Comparison of ENCODE assay signal across 20 cellular contexts in the genomic region with DNA sequence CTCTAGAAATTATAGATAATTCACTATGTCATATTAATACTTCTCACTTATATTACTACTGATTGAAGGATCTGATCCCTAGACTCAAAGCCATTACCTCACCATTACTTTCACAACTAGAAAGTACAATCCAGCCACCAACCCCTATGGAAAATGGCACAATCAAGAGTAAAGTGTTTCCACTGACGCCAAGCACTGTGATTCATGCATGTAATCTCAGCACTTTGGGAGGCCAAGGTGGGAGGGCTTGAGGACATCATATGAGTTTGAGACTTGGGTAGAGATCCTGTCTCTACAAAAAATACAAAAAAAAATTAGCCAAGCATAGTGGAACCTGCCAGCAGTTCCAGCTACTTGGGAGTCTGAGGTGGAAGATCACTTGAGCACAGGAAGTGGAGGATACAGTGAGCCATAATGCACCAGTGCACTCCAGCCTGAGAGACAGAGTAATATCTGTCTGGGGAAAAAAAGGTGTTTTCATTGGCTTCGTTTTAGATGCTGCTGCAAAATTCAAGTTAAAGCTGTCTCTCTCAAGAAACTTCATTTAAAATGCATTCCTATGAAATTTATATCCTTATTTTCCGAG.
DNase-seq lines count a peak whose midpoint lies in the region; ATAC-seq and TF ChIP-seq lines count a peak whose summit lies in the region.
"Had no signal": no experiment of that assay in that cellular context is flagged by ENCODE, and none has a peak within 500 bp of the region (broad histone marks: within the 10 kb centered on the region; RNA-seq: fewer than 3 reads in every experiment).

No MANE protein-coding gene starts in this region.

- TF ChIP-seq CTCF in DND-41 (IDR thresholded peaks at IDR 0.05; ENCODE audit: borderline replicate concordance, extremely low read depth, low read length, poor library complexity, severe bottlenecking) = no peak
- TF ChIP-seq CTCF in OCI-LY3 (IDR thresholded peaks at IDR 0.05; ENCODE audit: low read depth, low read length) = no peak
- no peak for TF ChIP-seq CTCF in endothelial cell (IDR thresholded peaks at IDR 0.05; ENCODE audit: unreplicated experiment)

- peaks cover 6% of the 10 kb centered on the region; the same call in 1 of the 2 replicates for H3K79me2 ChIP-seq in DND-41 (ENCODE audit: insufficient read depth, low read length)
- H3K79me2 ChIP-seq in OCI-LY3 (ENCODE audit: low read length) = peaks cover 18% of the 10 kb centered on the region; the same call in 1 of the 2 replicates
- H3K79me2 ChIP-seq: hepatocyte had no signal

- H3K4me1 ChIP-seq in DND-41 (ENCODE audit: insufficient read depth, low read length) (no peaks in the 10 kb centered on the region), OCI-LY3 (ENCODE audit: low read length) (peaks cover 47% of the 10 kb centered on the region)
- H3K4me1 ChIP-seq: esophagus squamous epithelium, parathyroid adenoma had no signal

- H3K27ac ChIP-seq in DND-41 (ENCODE audit: low read length) (no peak overlapping the region), OCI-LY3 (ENCODE audit: low read length) (no peak overlapping the region)
- H3K27ac ChIP-seq: esophagus squamous epithelium, hepatocyte, KMS-11, parathyroid adenoma, SJSA1 had no signal

- H3K36me3 Mint-ChIP-seq in endothelial cell (ENCODE audit: low read depth, unreplicated experiment) = no peaks in the 10 kb centered on the region

- DNase-seq in DMS53 (lab: John Stamatoyannopoulos, UW) = peak; percentile 5
- no peak for DNase-seq in DMS53 treated with DMSO at 0.1 percent for 48 hours (lab: John Stamatoyannopoulos, UW; ENCODE audit: unreplicated experiment)
- no peak for DNase-seq in DND-41
- DNase-seq in iris pigment epithelial cell (ENCODE audit: low read depth) = peak; percentile 51
- no peak for DNase-seq in endothelial cell (ENCODE audit: low spot score)
- DNase-seq in ecto neural progenitor cell (ENCODE audit: low spot score) = no peak
- DNase-seq in NCI-H82 (lab: John Stamatoyannopoulos, UW) = no peak
- DNase-seq: 8988T; activated CD4-positive, alpha-beta T cell treated with anti-CD3 and anti-CD28 coated beads, Interleukin-2, amount 50 U/mL, for 48 hours; esophagus squamous epithelium; NCI-H2029 treated with DMSO at 0.1 percent for 48 hours; NK-92 treated with Interleukin-12 subunit alpha and Interleukin-12 subunit beta, amount 100 ng/mL, for 24 hours; T-helper 9 cell had no signal

- H3K27me3 ChIP-seq in DND-41 (ENCODE audit: insufficient read depth, low read length, poor library complexity) (no peaks in the 10 kb centered on the region), OCI-LY3 (ENCODE audit: low read depth, low read length) (no peaks in the 10 kb centered on the region)
- H3K27me3 ChIP-seq: esophagus squamous epithelium, hepatocyte, SJSA1 had no signal

- H3K4me3 Mint-ChIP-seq in endothelial cell (ENCODE audit: unreplicated experiment) = no peak overlapping the region

- H3K4me1 Mint-ChIP-seq in endothelial cell (ENCODE audit: unreplicated experiment) = no peaks in the 10 kb centered on the region

- no peaks in the 10 kb centered on the region for H3K9me3 ChIP-seq in DND-41 (ENCODE audit: insufficient read depth, low read length, severe bottlenecking)
- no peaks in the 10 kb centered on the region for H3K9me3 ChIP-seq in OCI-LY3 (ENCODE audit: insufficient read depth, low read length)
- H3K9me3 ChIP-seq: esophagus squamous epithelium, SJSA1 had no signal

- H3K36me3 ChIP-seq in DND-41 (ENCODE audit: insufficient read depth, low read length) = no peaks in the 10 kb centered on the region
- H3K36me3 ChIP-seq in OCI-LY3 (replicated peaks; ENCODE audit: low read depth, low read length) = no peaks in the 10 kb centered on the region
- H3K36me3 ChIP-seq: esophagus squamous epithelium had no signal

- H3K4me2 ChIP-seq in DND-41 (ENCODE audit: insufficient read depth, low read length) = no peak overlapping the region
- H3K4me2 ChIP-seq in OCI-LY3 (ENCODE audit: low read length) = peak overlapping the region; percentile 64
- H3K4me2 ChIP-seq: hepatocyte, KMS-11, smooth muscle cell had no signal

- H3K9ac ChIP-seq in DND-41 (ENCODE audit: low read depth, low read length) (no peak overlapping the region), OCI-LY3 (ENCODE audit: low read length) (no peak overlapping the region)
- H3K9ac ChIP-seq: KMS-11, parathyroid adenoma had no signal

- H3K9me3 Mint-ChIP-seq in endothelial cell (ENCODE audit: unreplicated experiment) = no peaks in the 10 kb centered on the region
- H3K9me3 Mint-ChIP-seq: activated T-helper 2 cell treated with anti-CD3 and anti-CD28 coated beads, Interferon-gamma antibody, Interleukin-2, Interleukin-4, amounts not matched to agents 10 μg/mL and 5 μg/mL and 100 μg/mL, durations not matched to agents 14 hours and 24 hours and 36 hours had no signal

- H2AFZ ChIP-seq in DND-41 (ENCODE audit: low read depth, low read length) = no peak overlapping the region
- no peak overlapping the region for H2AFZ ChIP-seq in OCI-LY3 (ENCODE audit: low read depth, low read length)
- H2AFZ ChIP-seq: hepatocyte, parathyroid adenoma had no signal

- H3K27me3 Mint-ChIP-seq in endothelial cell (ENCODE audit: unreplicated experiment) = no peaks in the 10 kb centered on the region

- no peak overlapping the region for H3K4me3 ChIP-seq in DND-41 (ENCODE audit: low read depth in 1 of 2, low read length in 2 of 2)
- H3K4me3 ChIP-seq in OCI-LY3 (ENCODE audit: low read length) = peak overlapping the region; percentile 36
- H3K4me3 ChIP-seq: esophagus squamous epithelium, hepatocyte, SJSA1, smooth muscle cell had no signal

- ATAC-seq in DND-41 (ENCODE audit: insufficient read depth, low read depth) = peak; percentile 62; the same call in 2 of the 3 replicates

- H4K20me1 ChIP-seq in DND-41 (ENCODE audit: insufficient read depth, low read length) = 0 out of 2 replicates have a peak, but pooled peaks cover 6% of the 10 kb centered on the region
- H4K20me1 ChIP-seq in OCI-LY3 (ENCODE audit: insufficient read depth, low read length) = peaks cover 17% of the 10 kb centered on the region

- no peak overlapping the region for H3K27ac Mint-ChIP-seq in endothelial cell (ENCODE audit: unreplicated experiment)
- H3K27ac Mint-ChIP-seq: activated T-helper 2 cell treated with anti-CD3 and anti-CD28 coated beads, Interferon-gamma antibody, Interleukin-2, Interleukin-4, amounts not matched to agents 10 μg/mL and 5 μg/mL and 100 μg/mL, durations not matched to agents 14 hours and 24 hours and 36 hours had no signal

Comparison
In these comparisons a context has a peak if more than half of its experiments do, and no peak if none do; other contexts are left out.
1. DNase-seq: peak in DMS53 (single experiment) and iris pigment epithelial cell (single experiment); none in DMS53 treated with DMSO at 0.1 percent for 48 hours (single experiment), DND-41 (single experiment), endothelial cell (single experiment), ecto neural progenitor cell (single experiment) and NCI-H82 (single experiment).